10 cellular contexts compared by ENCODE assay signal in genomic region chr1:95742591-95743089, GRCh38.
DNase-seq lines count a peak whose midpoint lies in the region; ATAC-seq and TF ChIP-seq lines count a peak whose summit lies in the region.
"Had no signal": no experiment of that assay in that cellular context is flagged by ENCODE, and none has a peak within 500 bp of the region (broad histone marks: within the 10 kb centered on the region; RNA-seq: fewer than 3 reads in every experiment).

No MANE protein-coding gene starts in this region.

- no peaks in the 10 kb centered on the region for H3K36me3 Mint-ChIP-seq in activated CD8-positive, alpha-beta memory T cell treated with anti-CD3 and anti-CD28 coated beads, Interleukin-2, amount 10 ng/mL, durations not matched to agents 7 days and 5 days

- peak; percentile 57 for DNase-seq in NCI-H1105 (lab: John Stamatoyannopoulos, UW)
- peak; percentile 19 for DNase-seq in amniotic epithelial cell (ENCODE audit: low read depth)
- DNase-seq in iPS-NIHi11 (ENCODE audit: low spot score): no peak
- DNase-seq in GM20000 (ENCODE audit: low spot score): no peak
- DNase-seq in NCI-H1694 (lab: John Stamatoyannopoulos, UW): no peak
- no peak for DNase-seq in activated CD8-positive, alpha-beta memory T cell treated with anti-CD3 and anti-CD28 coated beads, Interleukin-2, amount 10 ng/mL, durations not matched to agents 7 days and 5 days
- DNase-seq: activated CD8-positive, alpha-beta memory T cell treated with anti-CD3 and anti-CD28 coated beads, Interleukin-2, amount 50 U/mL, for 4 hours had no signal

- H3K27ac Mint-ChIP-seq in activated CD8-positive, alpha-beta memory T cell treated with anti-CD3 and anti-CD28 coated beads, Interleukin-2, amount 10 ng/mL, durations not matched to agents 7 days and 5 days: no peak overlapping the region

- H3K4me1 ChIP-seq in ES-I3 (ENCODE audit: insufficient read depth, low read length) (peaks cover 6% of the 10 kb centered on the region; the same call in 1 of the 2 replicates), mesodermal cell (ENCODE audit: control insufficient read depth, insufficient read depth, low read length, poor library complexity, severe bottlenecking) (peaks cover 4% of the 10 kb centered on the region)
- H3K4me1 ChIP-seq: prostate gland had no signal

- H3K36me3 ChIP-seq in ES-I3 (ENCODE audit: insufficient read depth, low read length) (no peaks in the 10 kb centered on the region), mesodermal cell (ENCODE audit: control insufficient read depth, insufficient read depth, low read length) (no peaks in the 10 kb centered on the region)
- H3K36me3 ChIP-seq: prostate gland had no signal

- CTCF ChIA-PET in activated CD8-positive, alpha-beta memory T cell treated with anti-CD3 and anti-CD28 coated beads, Interleukin-2, amount 10 ng/mL, durations not matched to agents 7 days and 5 days (lab: Charles Lee): no interaction called here

- peak overlapping the region; percentile 62 for H3K27ac ChIP-seq in mesodermal cell (ENCODE audit: low read depth, low read length, severe bottlenecking)
- H3K27ac ChIP-seq: prostate gland had no signal

- H3K4me3 ChIP-seq in mesodermal cell (ENCODE audit: extremely low read depth, insufficient read depth, low read length, poor library complexity, severe bottlenecking): no peak overlapping the region
- H3K4me3 ChIP-seq: prostate gland had no signal

- H3K9ac ChIP-seq in ES-I3 (ENCODE audit: low read depth, low read length): 0 out of 2 replicates have a peak overlapping the region, but pooled peaks have one; percentile 13

- H3K4me1 Mint-ChIP-seq in activated CD8-positive, alpha-beta memory T cell treated with anti-CD3 and anti-CD28 coated beads, Interleukin-2, amount 10 ng/mL, durations not matched to agents 7 days and 5 days: no peaks in the 10 kb centered on the region

- no peak overlapping the region for H3K4me3 Mint-ChIP-seq in activated CD8-positive, alpha-beta memory T cell treated with anti-CD3 and anti-CD28 coated beads, Interleukin-2, amount 10 ng/mL, durations not matched to agents 7 days and 5 days

- TF ChIP-seq CTCF in GM20000 (IDR thresholded peaks at IDR 0.05; ENCODE audit: extremely low read depth, missing control alignments): no peak

- ATAC-seq in activated CD8-positive, alpha-beta memory T cell treated with anti-CD3 and anti-CD28 coated beads, Interleukin-2, amount 10 ng/mL, durations not matched to agents 7 days and 5 days: no peak

- WGBS in mesodermal cell (ENCODE audit: insufficient coverage in 2 of 2), 2 experiments: 62 to 67% methylated on average over 3 of the region's 3 CpGs

- peaks cover 5% of the 10 kb centered on the region for H3K9me3 Mint-ChIP-seq in activated CD8-positive, alpha-beta memory T cell treated with anti-CD3 and anti-CD28 coated beads, Interleukin-2, amount 10 ng/mL, durations not matched to agents 7 days and 5 days (ENCODE audit: low read depth)

- no peaks in the 10 kb centered on the region for H3K9me3 ChIP-seq in ES-I3 (ENCODE audit: control insufficient read depth, insufficient read depth, low read length)
- H3K9me3 ChIP-seq in mesodermal cell (ENCODE audit: control insufficient read depth, low read length): no peaks in the 10 kb centered on the region
- H3K9me3 ChIP-seq: prostate gland had no signal

- no peaks in the 10 kb centered on the region for H3K27me3 Mint-ChIP-seq in activated CD8-positive, alpha-beta memory T cell treated with anti-CD3 and anti-CD28 coated beads, Interleukin-2, amount 10 ng/mL, durations not matched to agents 7 days and 5 days

Comparison
In these comparisons a context has a peak if more than half of its experiments do, and no peak if none do; other contexts are left out.
1. DNase-seq: peak in NCI-H1105 (single experiment) and amniotic epithelial cell (single experiment); none in iPS-NIHi11 (single experiment), GM20000 (single experiment), NCI-H1694 (single experiment) and activated CD8-positive, alpha-beta memory T cell treated with anti-CD3 and anti-CD28 coated beads, Interleukin-2, amount 10 ng/mL, durations not matched to agents 7 days and 5 days (single experiment).